24 cellular contexts compared by ENCODE assay signal in the genomic region with DNA sequence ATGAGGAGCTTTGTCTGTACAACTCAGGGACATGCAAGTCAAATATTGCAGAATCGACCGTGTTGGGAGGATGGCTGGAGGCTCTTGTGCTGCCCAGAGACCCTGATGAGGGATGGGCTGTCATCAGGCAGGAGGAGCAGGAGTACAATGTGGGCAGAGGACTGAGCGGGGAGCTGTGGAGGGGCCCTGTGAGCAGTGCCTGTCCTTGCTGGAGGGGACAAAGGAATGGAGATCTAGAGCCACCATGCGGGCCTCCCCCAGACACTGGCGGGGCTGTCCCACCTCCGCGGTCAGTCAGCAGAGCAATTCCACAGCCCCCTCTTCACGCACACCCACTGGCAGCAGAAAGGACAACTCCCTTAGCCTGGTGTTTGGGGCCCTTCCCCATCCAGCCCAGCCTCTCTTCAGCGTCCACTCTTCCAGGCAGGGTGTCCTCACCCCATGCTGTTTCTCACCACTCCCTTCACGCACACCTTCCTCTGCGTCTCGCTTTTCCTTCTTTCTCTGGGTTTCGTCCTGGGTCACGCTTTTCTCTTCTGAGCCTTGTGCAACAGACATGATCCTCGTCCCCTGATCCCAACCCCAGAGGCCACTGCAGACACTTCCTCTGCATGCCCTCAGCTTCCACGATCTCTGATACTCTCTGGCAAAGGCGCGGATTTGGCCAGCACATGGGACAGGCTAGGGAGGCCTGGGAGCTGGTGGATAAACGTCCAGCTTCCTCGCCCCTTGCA.
"Had no signal": no experiment of that assay in that cellular context is flagged by ENCODE, and none has a peak within 500 bp of the region (broad histone marks: within the 10 kb centered on the region; RNA-seq: fewer than 3 reads in every experiment).

No MANE protein-coding gene starts in this region.

- H3K27ac Mint-ChIP-seq: activated CD8-positive, alpha-beta T cell treated with anti-CD3 and anti-CD28 coated beads, Interleukin-2, amount 10 ng/mL, durations not matched to agents 7 days and 5 days; activated naive CD8-positive, alpha-beta T cell; activated T-cell treated with anti-CD3 and anti-CD28 coated beads, Interleukin-2, amount 50 U/mL, for 24 hours; activated T-helper 17 cell treated with anti-CD3 and anti-CD28 coated beads, Interleukin-2, amount 50 U/mL, for 72 hours; effector memory CD8-positive, alpha-beta T cell; nephron; progenitor cell of endocrine pancreas; stimulated activated naive CD8-positive, alpha-beta T cell treated with anti-CD3 and anti-CD28 coated beads, Interleukin-15, Interleukin-2, amounts not matched to agents 100 ng/mL and 50 ng/mL, for 24 hours had no signal

- H3K4me3 ChIP-seq: adrenal gland, ascending aorta, esophagus squamous epithelium, heart right ventricle, transverse colon had no signal

- DNase-seq: activated CD4-positive, alpha-beta T cell treated with anti-CD3 and anti-CD28 coated beads for 1 hour; activated CD4-positive, alpha-beta T cell treated with anti-CD3 and anti-CD28 coated beads, Interleukin-2, amount 50 U/mL, for 1 hour; activated CD8-positive, alpha-beta memory T cell treated with anti-CD3 and anti-CD28 coated beads, Interleukin-2, amount 50 U/mL, for 4 hours; activated CD8-positive, alpha-beta T cell treated with anti-CD3 and anti-CD28 coated beads, Interleukin-2, amount 10 ng/mL, durations not matched to agents 7 days and 5 days; activated naive CD4-positive, alpha-beta T cell; activated T-cell treated with anti-CD3 and anti-CD28 coated beads, Interleukin-2, amount 50 U/mL, for 24 hours; adrenal gland; effector memory CD8-positive, alpha-beta T cell; esophagus squamous epithelium; heart right ventricle; islet precursor cell; left cardiac atrium; mesenchymal stem cell; stimulated activated CD4-positive, alpha-beta T cell treated with anti-CD3 and anti-CD28 coated beads, Interleukin-4, amount 100 ng/mL, for 24 hours; transverse colon had no signal

- H3K27me3 ChIP-seq: adrenal gland, ascending aorta had no signal

- H3K36me3 ChIP-seq: adrenal gland, ascending aorta, esophagus squamous epithelium, heart right ventricle, transverse colon had no signal

- H3K9me3 Mint-ChIP-seq: activated T-cell treated with anti-CD3 and anti-CD28 coated beads, Interleukin-2, amount 50 U/mL, for 24 hours; activated T-helper 17 cell treated with anti-CD3 and anti-CD28 coated beads, Interleukin-2, amount 50 U/mL, for 72 hours; effector memory CD8-positive, alpha-beta T cell had no signal

- H3K4me1 Mint-ChIP-seq: activated T-helper 17 cell treated with anti-CD3 and anti-CD28 coated beads, Interleukin-2, amount 50 U/mL, for 72 hours; central memory CD8-positive, alpha-beta T cell; nephron had no signal

- H3K27ac ChIP-seq: adrenal gland, ascending aorta, esophagus squamous epithelium, heart right ventricle, transverse colon, VCaP had no signal

- H3K9me3 ChIP-seq: adrenal gland, ascending aorta, esophagus squamous epithelium, transverse colon had no signal

- H3K4me1 ChIP-seq: adrenal gland, ascending aorta, esophagus squamous epithelium, heart right ventricle, transverse colon had no signal

- ATAC-seq: activated CD8-positive, alpha-beta T cell treated with anti-CD3 and anti-CD28 coated beads, Interleukin-2, amount 10 ng/mL, durations not matched to agents 7 days and 5 days; activated T-helper 17 cell treated with anti-CD3 and anti-CD28 coated beads, Interleukin-2, amount 50 U/mL, for 72 hours; effector memory CD8-positive, alpha-beta T cell; heart right ventricle; left cardiac atrium; SK-N-SH treated with all-trans-retinoic acid at 6 μM for 48 hours had no signal

- H3K4me3 Mint-ChIP-seq: activated CD8-positive, alpha-beta T cell treated with anti-CD3 and anti-CD28 coated beads, Interleukin-2, amount 10 ng/mL, durations not matched to agents 7 days and 5 days; activated naive CD8-positive, alpha-beta T cell; activated T-cell treated with anti-CD3 and anti-CD28 coated beads, Interleukin-2, amount 50 U/mL, for 24 hours; activated T-helper 17 cell treated with anti-CD3 and anti-CD28 coated beads, Interleukin-2, amount 50 U/mL, for 72 hours; central memory CD8-positive, alpha-beta T cell; effector memory CD8-positive, alpha-beta T cell; nephron; stimulated activated naive CD8-positive, alpha-beta T cell treated with anti-CD3 and anti-CD28 coated beads, Interleukin-15, Interleukin-2, amounts not matched to agents 100 ng/mL and 50 ng/mL, for 24 hours had no signal

- H3K36me3 Mint-ChIP-seq: activated naive CD8-positive, alpha-beta T cell had no signal
